ENCODE assay signal across 8 cellular contexts in the genomic region with DNA sequence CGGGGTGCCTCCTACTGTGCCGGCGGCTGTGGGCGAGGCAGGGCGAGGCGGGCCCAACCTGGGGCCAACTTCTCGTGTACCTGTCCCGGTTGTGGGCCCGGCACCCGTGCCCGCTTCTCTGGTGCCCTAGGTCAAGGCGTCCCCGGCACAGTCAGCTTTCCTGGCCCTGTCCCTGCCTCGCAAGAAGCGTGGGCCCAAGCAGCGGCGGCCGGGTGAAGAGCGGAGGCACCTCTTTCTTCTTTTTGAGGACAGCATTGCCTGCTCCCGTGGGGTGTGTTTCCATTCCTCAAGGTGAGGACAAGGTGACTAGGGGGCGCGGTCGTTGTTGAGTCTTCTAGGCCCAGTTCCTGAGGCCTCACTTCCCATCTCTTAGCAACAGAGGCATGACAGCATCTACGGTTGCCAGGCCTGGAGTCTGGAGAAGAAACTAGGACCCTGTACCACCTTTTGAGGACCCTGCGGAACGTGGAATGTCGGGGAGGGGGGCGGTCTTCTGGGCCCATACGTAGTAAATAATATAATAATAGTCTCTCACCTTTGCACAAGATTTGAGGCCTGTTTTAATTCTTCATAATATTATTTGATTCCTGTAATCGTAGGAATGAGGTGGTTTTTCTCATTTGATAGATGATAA. TPM values are rescaled to one million over a fixed set of nuclear protein-coding genes. Genes with fewer than 3 reads are reported as not detected.
DNase-seq lines count a peak whose midpoint lies in the region; ATAC-seq and TF ChIP-seq lines count a peak whose summit lies in the region.

No MANE protein-coding gene starts in this region.

- no peaks in the 10 kb centered on the region for H3K9me3 ChIP-seq in BLaER1
- H3K9me3 ChIP-seq in ascending aorta = no peaks in the 10 kb centered on the region

- H3K4me1 ChIP-seq in BLaER1 = peaks cover 40% of the 10 kb centered on the region
- peaks cover 3 to 17% of the 10 kb centered on the region in 2 donors for H3K4me1 ChIP-seq in ascending aorta

- peak overlapping the region; percentile 98 to 99 (median 99) for H3K27ac Mint-ChIP-seq in immature natural killer cell
- peak overlapping the region; percentile 100 for H3K27ac Mint-ChIP-seq in stimulated activated memory B cell treated with anti-CD40 and anti-IgM and Interleukin-4, amounts not matched to agents 10 μg/mL and 1 μg/mL and 100 μg/mL, for 72 hours

- H3K36me3 ChIP-seq in BLaER1 (peaks cover 70% of the 10 kb centered on the region), ascending aorta (peaks cover 23 to 30% of the 10 kb centered on the region in 2 donors)

- no peaks in the 10 kb centered on the region for H3K9me3 Mint-ChIP-seq in immature natural killer cell
- no peaks in the 10 kb centered on the region for H3K9me3 Mint-ChIP-seq in stimulated activated memory B cell treated with anti-CD40 and anti-IgM and Interleukin-4, amounts not matched to agents 10 μg/mL and 1 μg/mL and 100 μg/mL, for 72 hours

- H3K4me3 ChIP-seq in BLaER1 = peak overlapping the region; percentile 95
- H3K4me3 ChIP-seq in ascending aorta = peak overlapping the region; percentile 94 to 97

- ATAC-seq in GM19438 (IDR thresholded peaks at IDR 0.05; ENCODE audit: low read depth, unreplicated experiment) = peak; percentile 25
- ATAC-seq in stimulated activated memory B cell treated with anti-CD40 and anti-IgM and Interleukin-4, amounts not matched to agents 10 μg/mL and 1 μg/mL and 100 μg/mL, for 72 hours = peak; percentile 2
- ATAC-seq in HG03045 (IDR thresholded peaks at IDR 0.05; ENCODE audit: unreplicated experiment) = no peak

- no peak for TF ChIP-seq CTCF in ascending aorta (IDR thresholded peaks at IDR 0.05)

- H3K4me1 Mint-ChIP-seq in immature natural killer cell = peaks cover 38 to 72% of the 10 kb centered on the region in 2 donors
- H3K4me1 Mint-ChIP-seq in stimulated activated memory B cell treated with anti-CD40 and anti-IgM and Interleukin-4, amounts not matched to agents 10 μg/mL and 1 μg/mL and 100 μg/mL, for 72 hours = peaks cover 65% of the 10 kb centered on the region

- intact Hi-C loops in ascending aorta (cut with DNase I) = loop anchor here (2.0 to 5.0 kb wide), 3 partner anchors 48 to 517 kb away; a partner anchor contains a TSS

- peak overlapping the region; percentile 89 to 94 (median 92) for H3K4me3 Mint-ChIP-seq in immature natural killer cell
- H3K4me3 Mint-ChIP-seq in stimulated activated memory B cell treated with anti-CD40 and anti-IgM and Interleukin-4, amounts not matched to agents 10 μg/mL and 1 μg/mL and 100 μg/mL, for 72 hours = peak overlapping the region; percentile 87

- peak overlapping the region; percentile 94 for H3K9ac ChIP-seq in BLaER1

- peaks cover 9 to 12% (median 10%) of the 10 kb centered on the region in 3 donors for H3K36me3 Mint-ChIP-seq in immature natural killer cell
- H3K36me3 Mint-ChIP-seq in stimulated activated memory B cell treated with anti-CD40 and anti-IgM and Interleukin-4, amounts not matched to agents 10 μg/mL and 1 μg/mL and 100 μg/mL, for 72 hours = peaks cover 48% of the 10 kb centered on the region

- peak overlapping the region; percentile 97 for H3K4me2 ChIP-seq in BLaER1

- H3K27me3 ChIP-seq in BLaER1 = no peaks in the 10 kb centered on the region
- H3K27me3 ChIP-seq in ascending aorta = no peaks in the 10 kb centered on the region

- peak; percentile 8 for DNase-seq in LHCN-M2 (ENCODE audit: low read depth)
- DNase-seq in ascending aorta (ENCODE audit: low spot score in 2 of 2) = no peak
- DNase-seq in immature natural killer cell = no peak
- no peak for DNase-seq in T1000 (lab: John Stamatoyannopoulos, UW)

- H4K20me1 ChIP-seq in BLaER1 = peaks cover 10% of the 10 kb centered on the region; the same call in 1 of the 2 replicates

- H3K27me3 Mint-ChIP-seq in immature natural killer cell (ENCODE audit: low read depth in 3 of 3) = peaks cover 2 to 5% (median 3%) of the 10 kb centered on the region in 3 donors
- H3K27me3 Mint-ChIP-seq in stimulated activated memory B cell treated with anti-CD40 and anti-IgM and Interleukin-4, amounts not matched to agents 10 μg/mL and 1 μg/mL and 100 μg/mL, for 72 hours = no peaks in the 10 kb centered on the region

- peak overlapping the region; percentile 98 for H3K27ac ChIP-seq in BLaER1
- H3K27ac ChIP-seq in ascending aorta = peak overlapping the region; percentile 93 to 96

RNA-seq across cellular contexts. Expression of a gene that starts 0.4 kb away (rescaled TPM):
- total RNA-seq in LHCN-M2 (2014; rRNA removed) (61.2 and 64.4 TPM in 2 replicates), ascending aorta (81.1 TPM)
- polyA plus RNA-seq in LHCN-M2 (2012) = 76.4 TPM
- polyA plus RNA-seq in immature natural killer cell = 100 to 1,000 TPM in 2 of 3 donors, 10 to 100 TPM in 1; 77.1 to 115 (median 111) TPM

RNA-seq across cellular contexts. Expression of a gene that starts 0.8 kb away (rescaled TPM):
- total RNA-seq in LHCN-M2 (2014; rRNA removed) (71.5 and 80.7 TPM in 2 replicates), ascending aorta (4.8 TPM)
- polyA plus RNA-seq in LHCN-M2 (2012) = 51.6 TPM
- polyA plus RNA-seq in immature natural killer cell = 10 to 100 TPM; 26.4 to 31.0 (median 29.9) TPM

RNA-seq across cellular contexts. Expression of a gene that starts 22.7 kb away (rescaled TPM):
- total RNA-seq in LHCN-M2 (2014; rRNA removed) = 17.8 and 22.9 TPM in 2 replicates
- 17.6 TPM for polyA plus RNA-seq in LHCN-M2 (2012)
- 55.8 TPM for total RNA-seq in ascending aorta
- 10 to 100 TPM in 1 of 3 donors, 1 to 10 TPM in 2; 5.9 to 23.6 (median 8.6) TPM for polyA plus RNA-seq in immature natural killer cell

Comparison
In these comparisons a context has a peak if more than half of its experiments do, and no peak if none do; other contexts are left out.
1. RNA of a gene that starts 0.8 kb away (total RNA-seq): 71.5 to 80.7 TPM in LHCN-M2; 4.8 TPM in ascending aorta (single experiment); every median in the first group is over 10 times any median in the second.